ENCODE assay signal across 17 cellular contexts in the genomic region with DNA sequence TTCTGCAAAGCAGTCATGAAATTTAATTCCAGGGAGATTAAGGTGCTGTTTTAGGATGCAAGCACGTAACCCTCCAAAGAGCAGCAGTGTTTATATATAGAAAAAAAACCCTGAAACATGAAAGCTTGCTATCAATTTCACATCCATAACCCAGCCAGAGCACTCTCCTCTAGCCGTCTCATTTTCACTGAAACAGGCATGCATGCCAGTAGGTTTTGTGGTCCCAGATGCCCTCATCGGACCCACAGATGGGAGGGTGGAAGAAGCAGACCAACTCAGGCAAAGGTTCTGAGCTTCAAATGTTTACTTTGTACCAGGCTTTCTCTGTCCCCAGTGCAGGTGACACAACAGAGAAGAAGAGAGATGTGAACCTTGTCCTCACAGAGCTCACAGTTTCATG.
DNase-seq lines count a peak whose midpoint lies in the region; ATAC-seq lines count a peak whose summit lies in the region.
"Had no signal": no experiment of that assay in that cellular context is flagged by ENCODE, and none has a peak within 500 bp of the region (broad histone marks: within the 10 kb centered on the region; RNA-seq: fewer than 3 reads in every experiment).

No MANE protein-coding gene starts in this region.

- no peak overlapping the region for H2AFZ ChIP-seq in trophoblast cell (ENCODE audit: insufficient read depth, low read length, poor library complexity)
- H2AFZ ChIP-seq: PC-9 had no signal

- intact Hi-C loops in head of caudate nucleus (cut with DNase I): no loop called here

- no peak overlapping the region for H2AK5ac ChIP-seq in trophoblast cell (ENCODE audit: low read length)

- no peak overlapping the region for H3K4ac ChIP-seq in trophoblast cell (ENCODE audit: low read depth, low read length)

- H4K8ac ChIP-seq in trophoblast cell (ENCODE audit: low read depth, low read length): no peak overlapping the region

- no peak overlapping the region for H2BK120ac ChIP-seq in trophoblast cell (ENCODE audit: insufficient read depth, low read length, poor library complexity)

- no peak overlapping the region for H2BK12ac ChIP-seq in trophoblast cell (ENCODE audit: low read length)

- no peak overlapping the region for H2BK5ac ChIP-seq in trophoblast cell (ENCODE audit: low read depth, low read length, poor library complexity)

- H3K27ac ChIP-seq in trophoblast cell (ENCODE audit: low read depth, low read length): no peak overlapping the region
- H3K27ac ChIP-seq: HL-60, PC-9, SJSA1 had no signal

- H3K9ac ChIP-seq in trophoblast cell (ENCODE audit: low read length): no peak overlapping the region

- no peak overlapping the region for H3K4me3 ChIP-seq in trophoblast cell (ENCODE audit: low read depth, low read length)
- H3K4me3 ChIP-seq: PC-9, SJSA1 had no signal

- no peaks in the 10 kb centered on the region for H3K27me3 ChIP-seq in trophoblast cell (ENCODE audit: insufficient read depth, low read length)

- H3K36me3 ChIP-seq in trophoblast cell (ENCODE audit: control insufficient read depth in 1 of 2, insufficient read depth in 2 of 2, low read length in 2 of 2): no peaks in the 10 kb centered on the region
- H3K36me3 ChIP-seq: SJSA1 had no signal

- peak overlapping the region; percentile 57 for H3K14ac ChIP-seq in trophoblast cell (ENCODE audit: low read length)

- DNase-seq in trophoblast cell (no peak), head of caudate nucleus (no peak), NCI-H82 (lab: John Stamatoyannopoulos, UW) (no peak)
- DNase-seq: Caco-2, H7, MV-4-11, NCI-H1417 treated with DMSO at 0.1 percent for 48 hours, NCI-H2029, NCI-H748 treated with DMSO at 0.1 percent for 48 hours, PC-9, T-helper 2 cell had no signal

- ATAC-seq in GM18511 (IDR thresholded peaks at IDR 0.05; ENCODE audit: unreplicated experiment): peak; percentile 43
- ATAC-seq in GM19395 (IDR thresholded peaks at IDR 0.05; ENCODE audit: unreplicated experiment): peak; percentile 17
- ATAC-seq in HG03432 (IDR thresholded peaks at IDR 0.05; ENCODE audit: unreplicated experiment): peak; percentile 16
- ATAC-seq in HG02678 (IDR thresholded peaks at IDR 0.05; ENCODE audit: unreplicated experiment): no peak

- no peaks in the 10 kb centered on the region for H3K79me2 ChIP-seq in trophoblast cell (ENCODE audit: control insufficient read depth, insufficient read depth, low read length, poor library complexity)

- H3K4me1 ChIP-seq in trophoblast cell (ENCODE audit: control insufficient read depth in 1 of 2, insufficient read depth in 2 of 2, low read length in 2 of 2): peaks cover 0 to 8% of the 10 kb centered on the region in 2 experiments
- H3K4me1 ChIP-seq: SJSA1 had no signal

- H3K18ac ChIP-seq in trophoblast cell (ENCODE audit: low read length): no peak overlapping the region

- H4K91ac ChIP-seq in trophoblast cell (ENCODE audit: low read depth, low read length): no peak overlapping the region

- H3K79me1 ChIP-seq in trophoblast cell (ENCODE audit: low read length): no peaks in the 10 kb centered on the region

- no peak overlapping the region for H4K12ac ChIP-seq in trophoblast cell (ENCODE audit: low read depth, low read length)

- no peak overlapping the region for H3K23ac ChIP-seq in trophoblast cell (ENCODE audit: low read length)

- no CpG with 5 or more reads among the region's 3 CpGs for WGBS in trophoblast cell (ENCODE audit: extremely low coverage, insufficient coverage, insufficient read length)

- no peak overlapping the region for H3K4me2 ChIP-seq in trophoblast cell (ENCODE audit: low read length)
- H3K4me2 ChIP-seq: PC-9 had no signal

- no peaks in the 10 kb centered on the region for H3K9me3 ChIP-seq in trophoblast cell (ENCODE audit: insufficient read depth, low read depth, low read length)
- H3K9me3 ChIP-seq: Caco-2, SJSA1 had no signal
